29 cellular contexts compared by ENCODE assay signal in genomic region chr1:54823670-54824069, GRCh38. TPM values are rescaled to one million over a fixed set of nuclear protein-coding genes. Genes with fewer than 3 reads are reported as not detected.
DNase-seq lines count a peak whose midpoint lies in the region; ATAC-seq, FAIRE-seq and TF ChIP-seq lines count a peak whose summit lies in the region.
"Had no signal": no experiment of that assay in that cellular context is flagged by ENCODE, and none has a peak within 500 bp of the region (broad histone marks: within the 10 kb centered on the region; RNA-seq: fewer than 3 reads in every experiment).

No MANE protein-coding gene starts in this region.

- H3K27me3 ChIP-seq in HepG2 (ENCODE audit: control insufficient read depth in 1 of 2, insufficient read depth in 2 of 2, low read length in 2 of 2) (peaks cover 0 to 7% of the 10 kb centered on the region in 2 experiments; a peak in 1 of 5 replicates), right lobe of liver (no peaks in the 10 kb centered on the region), IMR-90 (ENCODE audit: control insufficient read depth, insufficient read depth, low read length) (peaks cover 21% of the 10 kb centered on the region), suprapubic skin (no peaks in the 10 kb centered on the region), small intestine (ENCODE audit: control insufficient read depth in 2 of 2, insufficient read depth in 2 of 2, low read length in 2 of 2) (no peaks in the 10 kb centered on the region)
- H3K27me3 ChIP-seq: BE2C, BLaER1 had no signal

- H3K4ac ChIP-seq in IMR-90 (ENCODE audit: low read depth, low read length) = no peak overlapping the region

- H4K5ac ChIP-seq in IMR-90 (ENCODE audit: low read depth, low read length) = no peak overlapping the region

- no peak overlapping the region for H2BK15ac ChIP-seq in IMR-90 (ENCODE audit: low read depth, low read length)

- no peak overlapping the region for H4K91ac ChIP-seq in IMR-90 (ENCODE audit: insufficient read depth, low read depth, low read length)

- no peak overlapping the region for H3K4me2 ChIP-seq in HepG2 (ENCODE audit: low read depth, low read length)
- no peak overlapping the region for H3K4me2 ChIP-seq in IMR-90 (ENCODE audit: low read depth, low read length)
- H3K4me2 ChIP-seq: BLaER1 had no signal

- H3K27ac ChIP-seq in HepG2 (ENCODE audit: extremely low read length, insufficient read depth, low read length) (no peak overlapping the region), right lobe of liver (no peak overlapping the region), IMR-90 (ENCODE audit: insufficient read depth, low read length) (no peak overlapping the region), suprapubic skin (no peak overlapping the region), small intestine (ENCODE audit: low read depth in 1 of 2, low read length in 1 of 2) (no peak overlapping the region)
- H3K27ac ChIP-seq: 22Rv1, BLaER1 had no signal

- in situ Hi-C loops in HepG2 (cut with HindIII; ENCODE audit: extremely low pct_ligation_motif_present, low pct_unique_long_range_greater_than_20kb) (no loop called here), IMR-90 (cut with MboI; ENCODE audit: low sequenced_read_pairs) (no loop called here)

- FAIRE-seq in HepG2 (lab: Jason Lieb, UNC) = no peak
- no peak for FAIRE-seq in small intestine (lab: Jason Lieb, UNC)
- FAIRE-seq: GM12878, GM12892, GM18507 had no signal

- no peak overlapping the region for H2BK5ac ChIP-seq in IMR-90 (ENCODE audit: low read depth, low read length, poor library complexity, severe bottlenecking)

- TF ChIP-seq POLR2A in HepG2 (IDR thresholded peaks at IDR 0.05; ENCODE audit: insufficient read depth in 1 of 2, low read depth in 2 of 2, low read length in 2 of 2) (no peak), right lobe of liver (IDR thresholded peaks at IDR 0.05) (no peak), IMR-90 (IDR thresholded peaks at IDR 0.05; ENCODE audit: low read depth, low read length) (no peak), suprapubic skin (IDR thresholded peaks at IDR 0.05) (no peak)

- no peak overlapping the region for H2BK120ac ChIP-seq in IMR-90 (ENCODE audit: low read depth, low read length)

- no peaks in the 10 kb centered on the region for H3K79me1 ChIP-seq in IMR-90 (ENCODE audit: low read depth in 1 of 2, low read length in 2 of 2)

- TF ChIP-seq RAD21 in HepG2 (CRISPR knock-in tag; IDR thresholded peaks at IDR 0.05) = no peak
- no peak for TF ChIP-seq RAD21 in IMR-90 (IDR thresholded peaks at IDR 0.05; ENCODE audit: low read length)

- H2AK5ac ChIP-seq in IMR-90 (ENCODE audit: low read depth, low read length) = no peak overlapping the region

- TF ChIP-seq CTCF in HepG2 (CRISPR knock-in tag; IDR thresholded peaks at IDR 0.05) (no peak), right lobe of liver (IDR thresholded peaks at IDR 0.05) (no peak), IMR-90 (conservative IDR thresholded peaks at IDR 0.05; ENCODE audit: low read depth, low read length) (no peak), suprapubic skin (IDR thresholded peaks at IDR 0.05) (no peak)

- CTCF ChIA-PET in HepG2 (lab: Yijun Ruan, JAX; ENCODE audit: low intra/inter-chr PET ratio, low total read pairs) = no interaction called here
- CTCF ChIA-PET in IMR-90 (lab: Yijun Ruan, JAX) = interaction anchor here (0.6 kb wide), 1 partner anchor 918 kb away, joined by 5 read pairs; no protein-coding TSS in a partner anchor

- POLR2A ChIA-PET in HepG2 (lab: Yijun Ruan, JAX) (no interaction called here), IMR-90 (lab: Charles Lee; ENCODE audit: unreplicated experiment) (no interaction called here)

- dilution Hi-C loops in IMR-90 (cut with HindIII; ENCODE audit: low sequenced_read_pairs, unreplicated experiment) = no loop called here

- H3K9me1 ChIP-seq in IMR-90 (ENCODE audit: insufficient read depth, low read length) = no peaks in the 10 kb centered on the region

- no peak overlapping the region for H3K56ac ChIP-seq in IMR-90 (ENCODE audit: extremely low read depth, insufficient read depth, low read length)

- 29% methylated on average over 3 of the region's 3 CpGs for WGBS in HepG2 (ENCODE audit: low lambda C conversion rate)
- WGBS in right lobe of liver (ENCODE audit: insufficient coverage, low coverage, low lambda C conversion rate, missing lambda C conversion rate) = 87% methylated on average over 3 of the region's 3 CpGs
- no CpG with 5 or more reads among the region's 3 CpGs for WGBS in IMR-90 (ENCODE audit: extremely low coverage in 2 of 2, insufficient read length in 1 of 2), 2 experiments
- whole genome bisulfite sequencing in suprapubic skin = 92% methylated on average over 3 of the region's 3 CpGs
- WGBS in small intestine, 3 donors = 88 to 91% (median 89%) methylated on average over 3 of the region's 3 CpGs

- no peaks in the 10 kb centered on the region for H3K79me2 ChIP-seq in HepG2 (ENCODE audit: insufficient read depth, low read length)

- H3K9ac ChIP-seq in HepG2 (ENCODE audit: insufficient read depth, low read depth, low read length) (no peak overlapping the region), IMR-90 (ENCODE audit: low read depth, low read length) (no peak overlapping the region)
- H3K9ac ChIP-seq: BLaER1 had no signal

- H3K36me3 ChIP-seq in HepG2 (replicated peaks in 1 of 2; ENCODE audit: control insufficient read depth in 1 of 2, insufficient read depth in 2 of 2, low read length in 2 of 2) (no peaks in the 10 kb centered on the region), right lobe of liver (no peaks in the 10 kb centered on the region), IMR-90 (ENCODE audit: control insufficient read depth, insufficient read depth, low read length) (no peaks in the 10 kb centered on the region), suprapubic skin (no peaks in the 10 kb centered on the region), small intestine (ENCODE audit: control insufficient read depth in 2 of 2, insufficient read depth in 2 of 2, low read length in 2 of 2) (peaks cover 0 to 5% of the 10 kb centered on the region in 2 donors)
- H3K36me3 ChIP-seq: BE2C, BLaER1 had no signal

- ATAC-seq in HepG2 (no peak), right lobe of liver (no peak), IMR-90 (ENCODE audit: low read depth) (no peak)
- ATAC-seq: GM12878 had no signal

- H4K8ac ChIP-seq in IMR-90 (ENCODE audit: low read depth in 2 of 2, low read length in 2 of 2) = no peak overlapping the region

- H2AFZ ChIP-seq in HepG2 (ENCODE audit: low read length) (no peak overlapping the region), IMR-90 (replicated peaks; ENCODE audit: low read length, poor library complexity) (no peak overlapping the region)

- no peaks in the 10 kb centered on the region for H4K20me1 ChIP-seq in HepG2 (ENCODE audit: insufficient read depth, low read length)
- H4K20me1 ChIP-seq in IMR-90 (ENCODE audit: insufficient read depth, low read length) = no peaks in the 10 kb centered on the region
- H4K20me1 ChIP-seq: BLaER1 had no signal

- H2BK20ac ChIP-seq in IMR-90 (ENCODE audit: low read depth, low read length) = no peak overlapping the region

- H3K4me3 ChIP-seq in HepG2 (replicated peaks in 1 of 3; ENCODE audit: insufficient read depth in 1 of 3, low read depth in 2 of 3, low read length in 3 of 3) (no peak overlapping the region), right lobe of liver (no peak overlapping the region), IMR-90 (ENCODE audit: insufficient read depth, low read depth, low read length) (no peak overlapping the region), suprapubic skin (no peak overlapping the region), small intestine (ENCODE audit: low read depth in 1 of 2, low read length in 2 of 2) (no peak overlapping the region)
- H3K4me3 ChIP-seq: BLaER1, GM12878 had no signal

- BruUV-seq in HepG2 (replicated peaks; lab: Mats Ljungman, UMichigan) = no TSS peak
- BruUV-seq in IMR-90 (replicated peaks; lab: Mats Ljungman, UMichigan) = no TSS peak

- no peak overlapping the region for H3K23ac ChIP-seq in IMR-90 (ENCODE audit: low read depth, low read length)

- TF ChIP-seq EP300 in HepG2 (IDR thresholded peaks at IDR 0.05; ENCODE audit: low read depth in 2 of 2, low read length in 2 of 2) = no peak
- no peak for TF ChIP-seq EP300 in HepG2 (CRISPR knock-in tag; IDR thresholded peaks at IDR 0.05; ENCODE audit: borderline replicate concordance)
- no peak for TF ChIP-seq EP300 in suprapubic skin (IDR thresholded peaks at IDR 0.05)

- H3K9me3 ChIP-seq in HepG2 (ENCODE audit: low read length) (peaks cover 4% of the 10 kb centered on the region; the same call in 1 of the 2 replicates), right lobe of liver (peaks cover 0 to 14% (median 3%) of the 10 kb centered on the region in 4 donors), IMR-90 (ENCODE audit: control insufficient read depth, insufficient read depth, low read length) (peaks cover 13% of the 10 kb centered on the region), suprapubic skin (peaks cover 13% of the 10 kb centered on the region), small intestine (ENCODE audit: control insufficient read depth, low read depth) (peaks cover 3% of the 10 kb centered on the region)
- H3K9me3 ChIP-seq: BE2C had no signal

- no peaks in the 10 kb centered on the region for H3K4me1 ChIP-seq in HepG2 (ENCODE audit: insufficient read depth, low read length)
- H3K4me1 ChIP-seq in right lobe of liver = no peaks in the 10 kb centered on the region
- H3K4me1 ChIP-seq in IMR-90 (ENCODE audit: control insufficient read depth, insufficient read depth, low read length) = no peaks in the 10 kb centered on the region
- H3K4me1 ChIP-seq in suprapubic skin = peaks cover 8% of the 10 kb centered on the region
- H3K4me1 ChIP-seq in small intestine (ENCODE audit: control insufficient read depth in 2 of 2, insufficient read depth in 1 of 2, low read depth in 1 of 2, low read length in 1 of 2) = no peaks in the 10 kb centered on the region
- H3K4me1 ChIP-seq: BE2C had no signal

- intact Hi-C loops in HepG2 (cut with micrococcal nuclease; ENCODE audit: unreplicated experiment) (no loop called here), right lobe of liver (cut with DNase I) (no loop called here), IMR-90 (cut with micrococcal nuclease) (no loop called here)

- no peak overlapping the region for H3K14ac ChIP-seq in IMR-90 (replicated peaks; ENCODE audit: low read depth, low read length)

- H2AK9ac ChIP-seq in IMR-90 (replicated peaks; ENCODE audit: low read depth, low read length, poor library complexity) = no peak overlapping the region

- no peak for DNase-seq in HepG2 (ENCODE audit: low spot score)
- no peak for DNase-seq in right lobe of liver
- no peak for DNase-seq in IMR-90
- DNase-seq in suprapubic skin (ENCODE audit: low spot score in 2 of 2) = no peak
- DNase-seq in small intestine = no peak
- DNase-seq: ACHN; BE2C; C1 segment of cervical spinal cord; CD4-positive, alpha-beta memory T cell; CD4-positive, CD25-positive, alpha-beta regulatory T cell; CD8-positive, alpha-beta memory T cell; COR-L47; DMS 273 treated with DMSO at 0.1 percent for 48 hours; DMS153; DMS53; DMS79; DND-41; EL; GDM1 had no signal

- H3K18ac ChIP-seq in IMR-90 (ENCODE audit: low read depth, low read length) = no peak overlapping the region

RNA-seq across cellular contexts. Expression of gene TTC22, which starts 22.5 kb away (rescaled TPM):
- total RNA-seq in HepG2 (2016; rRNA removed; fragmentation: Illumina TruSeq; extraction: Trizol) (not detected in 2 replicates), right lobe of liver (1 to 10 TPM; 2.7 to 8.9 (median 4.7) TPM), IMR-90 (2012; rRNA removed) (not detected in 2 replicates), suprapubic skin (10 to 100 TPM; 37.4 to 64.0 (median 58.0) TPM)
- total RNA-seq in HepG2 (2016; cell fraction: cytosol; rRNA removed; fragmentation: Illumina TruSeq; extraction: Trizol; ENCODE audit: low read depth) = not detected in 2 replicates
- total RNA-seq in HepG2 (2016; cell fraction: insoluble cytoplasmic fraction; rRNA removed; fragmentation: Illumina TruSeq; extraction: Trizol) = not detected in 2 replicates
- total RNA-seq in HepG2 (2016; cell fraction: membrane; rRNA removed; fragmentation: Illumina TruSeq; extraction: Trizol) = not detected in 2 replicates
- total RNA-seq in HepG2 (2016; cell fraction: nucleus; rRNA removed; fragmentation: Illumina TruSeq; extraction: Trizol) = not detected in 2 replicates
- polyA plus RNA-seq in HepG2 (2011; rRNA removed) (not detected in 2 replicates), IMR-90 (2012; rRNA removed) (not detected in 2 replicates), small intestine (10 to 100 TPM; 10.7 to 27.5 (median 20.0) TPM)
- not detected in 2 replicates for polyA plus RNA-seq in HepG2 (2011; cell fraction: cytosol; rRNA removed)
- not detected in 2 replicates for polyA plus RNA-seq in HepG2 (2011; cell fraction: nucleus; rRNA removed)
- polyA plus RNA-seq in HepG2 (2012) = not detected in 2 replicates
- not detected in 2 replicates for polyA plus RNA-seq in HepG2 (2016; cell fraction: cytosol; fragmentation: Illumina TruSeq; extraction: Trizol; ENCODE audit: low read depth)
- polyA plus RNA-seq in HepG2 (2016; cell fraction: insoluble cytoplasmic fraction; fragmentation: Illumina TruSeq; extraction: Trizol; ENCODE audit: low read depth) = not detected in 2 replicates
- polyA plus RNA-seq in HepG2 (2016; cell fraction: membrane; fragmentation: Illumina TruSeq; extraction: Trizol; ENCODE audit: low read depth) = not detected in 2 replicates
- polyA plus RNA-seq in HepG2 (2016; cell fraction: nucleus; fragmentation: Illumina TruSeq; extraction: Trizol; ENCODE audit: insufficient read depth, low read depth) = not detected in 2 replicates
- 0.05 TPM in 1 of 2 replicates, not detected in the other for polyA minus RNA-seq in HepG2 (2011; rRNA and poly(A)+ RNA removed; ENCODE audit: low replicate concordance)
- 1.1 TPM in 1 of 2 replicates, not detected in the other for polyA minus RNA-seq in HepG2 (2011; cell fraction: cytosol; rRNA and poly(A)+ RNA removed)
- polyA minus RNA-seq in HepG2 (2011; cell fraction: nucleus; rRNA and poly(A)+ RNA removed) = not detected in 2 replicates
- not detected in 2 replicates for polyA plus RNA-seq in IMR-90 (2012; cell fraction: cytosol; rRNA removed)
- not detected in 2 replicates for polyA plus RNA-seq in IMR-90 (2012; cell fraction: nucleus; rRNA removed; ENCODE audit: low replicate concordance)
- total RNA-seq: A172, A673, Daoy, G401 had no signal
- polyA plus RNA-seq: AG04450 had no signal

RNA-seq across cellular contexts. Expression of gene PARS2, which starts 59.3 kb away (rescaled TPM):
- total RNA-seq in HepG2 (2016; rRNA removed; fragmentation: Illumina TruSeq; extraction: Trizol) (4.6 and 5.5 TPM in 2 replicates), right lobe of liver (1 to 10 TPM; 3.2 to 5.4 (median 4.0) TPM), IMR-90 (2012; rRNA removed) (6.1 and 6.3 TPM in 2 replicates), suprapubic skin (1 to 10 TPM; 3.2 to 8.7 (median 5.8) TPM)
- 0.88 and 1.0 TPM in 2 replicates for total RNA-seq in HepG2 (2016; cell fraction: cytosol; rRNA removed; fragmentation: Illumina TruSeq; extraction: Trizol; ENCODE audit: low read depth)
- 5.2 and 6.0 TPM in 2 replicates for total RNA-seq in HepG2 (2016; cell fraction: insoluble cytoplasmic fraction; rRNA removed; fragmentation: Illumina TruSeq; extraction: Trizol)
- total RNA-seq in HepG2 (2016; cell fraction: membrane; rRNA removed; fragmentation: Illumina TruSeq; extraction: Trizol) = 2.7 and 3.2 TPM in 2 replicates
- total RNA-seq in HepG2 (2016; cell fraction: nucleus; rRNA removed; fragmentation: Illumina TruSeq; extraction: Trizol) = 2.5 and 3.0 TPM in 2 replicates
- polyA plus RNA-seq in HepG2 (2011; rRNA removed) (2.4 and 3.2 TPM in 2 replicates), IMR-90 (2012; rRNA removed) (2.9 and 3.4 TPM in 2 replicates), small intestine (1 to 10 TPM; 2.5 to 4.8 (median 3.0) TPM)
- polyA plus RNA-seq in HepG2 (2011; cell fraction: cytosol; rRNA removed) = 2.9 and 3.2 TPM in 2 replicates
- polyA plus RNA-seq in HepG2 (2011; cell fraction: nucleus; rRNA removed) = 1.8 and 2.3 TPM in 2 replicates
- polyA plus RNA-seq in HepG2 (2012) = 4.0 and 4.3 TPM in 2 replicates
- 0.36 and 0.53 TPM in 2 replicates for polyA plus RNA-seq in HepG2 (2016; cell fraction: cytosol; fragmentation: Illumina TruSeq; extraction: Trizol; ENCODE audit: low read depth)
- 4.1 and 5.5 TPM in 2 replicates for polyA plus RNA-seq in HepG2 (2016; cell fraction: insoluble cytoplasmic fraction; fragmentation: Illumina TruSeq; extraction: Trizol; ENCODE audit: low read depth)
- polyA plus RNA-seq in HepG2 (2016; cell fraction: membrane; fragmentation: Illumina TruSeq; extraction: Trizol; ENCODE audit: low read depth) = 1.5 TPM in 2 replicates
- polyA plus RNA-seq in HepG2 (2016; cell fraction: nucleus; fragmentation: Illumina TruSeq; extraction: Trizol; ENCODE audit: insufficient read depth, low read depth) = 2.1 and 2.7 TPM in 2 replicates
- 10.2 and 10.5 TPM in 2 replicates for polyA minus RNA-seq in HepG2 (2011; rRNA and poly(A)+ RNA removed; ENCODE audit: low replicate concordance)
- 3.4 and 3.9 TPM in 2 replicates for polyA minus RNA-seq in HepG2 (2011; cell fraction: cytosol; rRNA and poly(A)+ RNA removed)
- 5.3 and 7.2 TPM in 2 replicates for polyA minus RNA-seq in HepG2 (2011; cell fraction: nucleus; rRNA and poly(A)+ RNA removed)
- polyA plus RNA-seq in IMR-90 (2012; cell fraction: cytosol; rRNA removed) = 2.4 and 2.5 TPM in 2 replicates
- 0.87 and 0.99 TPM in 2 replicates for polyA plus RNA-seq in IMR-90 (2012; cell fraction: nucleus; rRNA removed; ENCODE audit: low replicate concordance)
